In genomic region chr5:16894236-16895057, GRCh38 we compare ENCODE assay signal across 10 cellular contexts. TPM values are rescaled to one million over a fixed set of nuclear protein-coding genes. Genes with fewer than 3 reads are reported as not detected.
DNase-seq lines count a peak whose midpoint lies in the region; TF ChIP-seq lines count a peak whose summit lies in the region.
"Had no signal": no experiment of that assay in that cellular context is flagged by ENCODE, and none has a peak within 500 bp of the region (broad histone marks: within the 10 kb centered on the region; RNA-seq: fewer than 3 reads in every experiment).

No MANE protein-coding gene starts in this region.

- H3K36me3 ChIP-seq in mesendoderm (ENCODE audit: control insufficient read depth, insufficient read depth, low read length) (no peaks in the 10 kb centered on the region), adrenal gland (replicated peaks in 1 of 2) (no peaks in the 10 kb centered on the region)

- H3K4me3 ChIP-seq in astrocyte of the spinal cord (ENCODE audit: low read depth, low read length), result no peak overlapping the region
- H3K4me3 ChIP-seq in mesendoderm (ENCODE audit: low read length), result no peak overlapping the region
- no peak overlapping the region for H3K4me3 ChIP-seq in adrenal gland

- no peak overlapping the region for H2BK5ac ChIP-seq in mesendoderm (ENCODE audit: low read length)

- H3K4ac ChIP-seq in mesendoderm (ENCODE audit: low read depth, low read length), result no peak overlapping the region

- no peak overlapping the region for H3K23ac ChIP-seq in mesendoderm (ENCODE audit: low read length)

- peaks cover 8% of the 10 kb centered on the region for H3K79me1 ChIP-seq in mesendoderm (ENCODE audit: low read length)

- no peak overlapping the region for H3K4me2 ChIP-seq in mesendoderm (ENCODE audit: low read length)

- intact Hi-C loops in adrenal gland (cut with DNase I), result no loop called here

- H3K4me1 ChIP-seq in mesendoderm (ENCODE audit: control insufficient read depth, low read depth, low read length) (peaks cover 31% of the 10 kb centered on the region), adrenal gland (replicated peaks in 1 of 2) (no peaks in the 10 kb centered on the region)

- H2BK120ac ChIP-seq in mesendoderm (ENCODE audit: low read depth, low read length), result no peak overlapping the region

- no peak for TF ChIP-seq POLR2A in adrenal gland (IDR thresholded peaks at IDR 0.05)

- H3K27ac ChIP-seq in mesendoderm (ENCODE audit: low read depth, low read length) (no peak overlapping the region), adrenal gland (no peak overlapping the region)

- peaks cover 7% of the 10 kb centered on the region for H3K79me2 ChIP-seq in mesendoderm (ENCODE audit: control insufficient read depth, insufficient read depth, low read length)

- in situ Hi-C loops in astrocyte of the spinal cord (cut with HindIII; ENCODE audit: low sequenced_read_pairs), result no loop called here

- no peak overlapping the region for H2AK5ac ChIP-seq in mesendoderm (ENCODE audit: low read length)

- H4K5ac ChIP-seq in mesendoderm (ENCODE audit: low read length), result no peak overlapping the region

- H2BK15ac ChIP-seq in mesendoderm (replicated peaks; ENCODE audit: low read depth), result no peak overlapping the region

- no peak overlapping the region for H3K9ac ChIP-seq in mesendoderm (ENCODE audit: low read length)

- H3K27me3 ChIP-seq in mesendoderm (ENCODE audit: insufficient read depth, low read length, poor library complexity), result no peaks in the 10 kb centered on the region
- H3K27me3 ChIP-seq in adrenal gland, result no peaks in the 10 kb centered on the region

- no peak overlapping the region for H3K56ac ChIP-seq in mesendoderm (ENCODE audit: low read length)

- no peaks in the 10 kb centered on the region for H3K9me3 ChIP-seq in adrenal gland (replicated peaks in 1 of 3)

- TF ChIP-seq CTCF in astrocyte of the spinal cord (IDR thresholded peaks at IDR 0.05; ENCODE audit: low read depth, low read length) (no peak), adrenal gland (IDR thresholded peaks at IDR 0.05) (no peak)

- DNase-seq in D341Med (ENCODE audit: low spot score) (peak; percentile 40), NCI-H187 (lab: John Stamatoyannopoulos, UW) (peak; percentile 9 to 51), astrocyte of the spinal cord (ENCODE audit: low read depth, low spot score) (peak; percentile 96), mesendoderm (peak; percentile 82), adrenal gland (no peak), GM19240 (ENCODE audit: insufficient read length, low spot score) (no peak)
- DNase-seq in activated effector memory CD4-positive, alpha-beta T cell treated with Interleukin-2 at 50 U/mL for 16 hours, result no peak
- no peak for DNase-seq in activated T-cell treated with anti-CD3 and anti-CD28 coated beads, Interleukin-2, amount 50 U/mL, for 1 hour
- DNase-seq: effector CD8-positive, alpha-beta T cell; NCI-H2107 had no signal

- WGBS in mesendoderm (ENCODE audit: extremely low coverage, insufficient coverage, low lambda C conversion rate), result no CpG with 5 or more reads among the region's 13 CpGs
- 71 to 82% (median 80%) methylated on average over 13 of the region's 13 CpGs for WGBS in adrenal gland, 4 donors

- H4K8ac ChIP-seq in mesendoderm (ENCODE audit: low read depth, low read length), result no peak overlapping the region

- H3K18ac ChIP-seq in mesendoderm (ENCODE audit: low read length), result no peak overlapping the region

RNA-seq across cellular contexts. Expression of gene MYO10, which starts 41.6 kb away (rescaled TPM):
- polyA plus RNA-seq in mesendoderm (2013, experiment 1 of 2), result 30.7 TPM
- polyA plus RNA-seq in mesendoderm (2013, experiment 2 of 2), result 31.3 TPM
- 10 to 100 TPM in 5 of 8 donors, 1 to 10 TPM in 3; 5.5 to 38.9 (median 12.1) TPM for total RNA-seq in adrenal gland
- polyA plus RNA-seq in adrenal gland, result 1 to 10 TPM; 2.2 to 6.8 (median 4.0) TPM

Comparison
In these comparisons a context has a peak if more than half of its experiments do, and no peak if none do; other contexts are left out.
1. DNase-seq: peak in D341Med (single experiment), NCI-H187 (2 of 2), astrocyte of the spinal cord (single experiment) and mesendoderm (single experiment); none in activated effector memory CD4-positive, alpha-beta T cell treated with Interleukin-2 at 50 U/mL for 16 hours (single experiment), adrenal gland (0 of 7), activated T-cell treated with anti-CD3 and anti-CD28 coated beads, Interleukin-2, amount 50 U/mL, for 1 hour (single experiment) and GM19240 (single experiment).